In the genomic region with DNA sequence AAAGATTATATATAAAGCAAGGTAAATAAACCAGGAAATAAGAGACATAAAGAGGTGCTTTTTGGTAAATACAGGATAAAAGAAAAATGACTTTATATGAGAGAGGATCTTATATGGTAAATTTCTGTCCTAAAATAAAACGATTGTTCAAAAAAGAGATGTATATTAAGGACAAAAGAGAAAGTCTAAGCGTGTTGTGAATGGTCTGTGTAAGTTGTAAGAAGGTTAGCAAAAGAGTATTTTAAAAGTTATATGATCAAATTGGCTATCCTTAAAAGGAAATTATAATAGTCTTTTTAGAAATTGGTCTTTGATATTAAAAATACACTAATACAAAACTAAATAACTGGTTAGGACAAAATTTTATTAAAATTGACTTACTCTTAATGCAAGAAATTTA, we compare ENCODE assay signal across 35 cellular contexts. TPM values are rescaled to one million over a fixed set of nuclear protein-coding genes. Genes with fewer than 3 reads are reported as not detected.
DNase-seq lines count a peak whose midpoint lies in the region; ATAC-seq and TF ChIP-seq lines count a peak whose summit lies in the region.
"Had no signal": no experiment of that assay in that cellular context is flagged by ENCODE, and none has a peak within 500 bp of the region (broad histone marks: within the 10 kb centered on the region; RNA-seq: fewer than 3 reads in every experiment).

No MANE protein-coding gene starts in this region.

- intact Hi-C loops in right cardiac atrium (cut with DNase I) = no loop called here
- intact Hi-C loops in colonic mucosa (cut with DNase I) = no loop called here
- intact Hi-C loops in gastrocnemius medialis (cut with DNase I; ENCODE audit: low total_unique reads) = no loop called here

- no peaks in the 10 kb centered on the region for H3K4me1 ChIP-seq in right cardiac atrium (ENCODE audit: control insufficient read depth, insufficient read depth, low read length)
- H3K4me1 ChIP-seq in colonic mucosa = no peaks in the 10 kb centered on the region
- no peaks in the 10 kb centered on the region for H3K4me1 ChIP-seq in gastrocnemius medialis
- H3K4me1 ChIP-seq: left lung, right atrium auricular region, testis had no signal

- no peak for ATAC-seq in right cardiac atrium
- no peak for ATAC-seq in gastrocnemius medialis
- ATAC-seq: activated T-helper 17 cell treated with anti-CD3 and anti-CD28 coated beads, Interleukin-2, amount 50 U/mL, for 72 hours; left lung had no signal

- no peak overlapping the region for H3K4me3 ChIP-seq in NB4 (ENCODE audit: low read depth, low read length)
- H3K4me3 ChIP-seq in choroid plexus epithelial cell (ENCODE audit: low read depth, low read length) = no peak overlapping the region
- no peak overlapping the region for H3K4me3 ChIP-seq in right cardiac atrium (ENCODE audit: low read length)
- H3K4me3 ChIP-seq in colonic mucosa = no peak overlapping the region
- H3K4me3 ChIP-seq in gastrocnemius medialis = no peak overlapping the region
- H3K4me3 ChIP-seq: left lung, MG63, right atrium auricular region, smooth muscle cell, testis had no signal

- TF ChIP-seq POLR2A in NB4 (IDR thresholded peaks at IDR 0.05; ENCODE audit: extremely low read depth, insufficient read length) (no peak), gastrocnemius medialis (IDR thresholded peaks at IDR 0.05) (no peak)

- no peak for TF ChIP-seq CTCF in NB4 (IDR thresholded peaks at IDR 0.05; ENCODE audit: low read depth, low read length)
- TF ChIP-seq CTCF in choroid plexus epithelial cell (conservative IDR thresholded peaks at IDR 0.05; ENCODE audit: low read depth, low read length) = no peak
- TF ChIP-seq CTCF in colonic mucosa (IDR thresholded peaks at IDR 0.05) = no peak
- no peak for TF ChIP-seq CTCF in gastrocnemius medialis (IDR thresholded peaks at IDR 0.05 in 4 of 5, conservative IDR thresholded peaks at IDR 0.05 in 1 of 5)

- H3K27me3 ChIP-seq in right cardiac atrium (ENCODE audit: control insufficient read depth, insufficient read depth) = no peaks in the 10 kb centered on the region
- H3K27me3 ChIP-seq in colonic mucosa = no peaks in the 10 kb centered on the region
- no peaks in the 10 kb centered on the region for H3K27me3 ChIP-seq in gastrocnemius medialis
- H3K27me3 ChIP-seq: left lung, neutrophil, right atrium auricular region, testis had no signal

- DNase-seq in NCI-H82 (lab: John Stamatoyannopoulos, UW) (peak; percentile 23), NCI-H82 treated with DMSO at 0.1 percent for 48 hours (lab: John Stamatoyannopoulos, UW; ENCODE audit: unreplicated experiment) (no peak), NB4 (ENCODE audit: low read depth) (peak; percentile 15), choroid plexus epithelial cell (ENCODE audit: low read depth) (peak; percentile 3), right cardiac atrium (no peak), colonic mucosa (no peak), gastrocnemius medialis (no peak), GDM1 (lab: John Stamatoyannopoulos, UW) (no peak)
- DNase-seq: activated CD4-positive, alpha-beta memory T cell treated with anti-CD3 and anti-CD28 coated beads, Interleukin-2, amount 10 ng/mL, durations not matched to agents 7 days and 5 days; activated CD4-positive, alpha-beta T cell treated with anti-CD3 and anti-CD28 coated beads for 1 hour; activated CD8-positive, alpha-beta memory T cell treated with anti-CD3 and anti-CD28 coated beads, Interleukin-2, amount 50 U/mL, for 48 hours; activated naive CD4-positive, alpha-beta T cell treated with anti-CD3 and anti-CD28 coated beads, Interleukin-2, amount 50 U/mL, for 16 hours; AML-193; CD4-positive, CD25-positive, alpha-beta regulatory T cell; cerebellar nuclear complex; HCEC 1CT; IMR-90; left lung; MG63; NCI-H1930; NCI-H524 treated with DMSO at 0.1 percent for 48 hours; posterior cingulate gyrus; SIG-M5; stimulated activated CD4-positive, alpha-beta T cell treated with anti-CD3 and anti-CD28 coated beads, Interleukin-1b, Interleukin-23, amount 100 ng/mL, for 48 hours; testis had no signal

- no peak overlapping the region for H3K27ac ChIP-seq in right cardiac atrium (ENCODE audit: low read length)
- H3K27ac ChIP-seq in colonic mucosa = no peak overlapping the region
- no peak overlapping the region for H3K27ac ChIP-seq in gastrocnemius medialis
- H3K27ac ChIP-seq: left lung, neutrophil, right atrium auricular region, testis had no signal

- 49% methylated on average over 2 of the region's 2 CpGs for WGBS in right cardiac atrium

- in situ Hi-C loops in gastrocnemius medialis (cut with MboI; ENCODE audit: low sequenced_read_pairs in 4 of 4) = no loop called here

- no peaks in the 10 kb centered on the region for H3K9me3 ChIP-seq in right cardiac atrium (ENCODE audit: control insufficient read depth, low read length)
- no peaks in the 10 kb centered on the region for H3K9me3 ChIP-seq in colonic mucosa
- no peaks in the 10 kb centered on the region for H3K9me3 ChIP-seq in gastrocnemius medialis
- H3K9me3 ChIP-seq: neutrophil, testis had no signal

- H3K9ac ChIP-seq in colonic mucosa (ENCODE audit: low read depth in 2 of 2, low read length in 2 of 2) = no peak overlapping the region

- no peaks in the 10 kb centered on the region for H3K36me3 ChIP-seq in colonic mucosa
- no peaks in the 10 kb centered on the region for H3K36me3 ChIP-seq in gastrocnemius medialis
- H3K36me3 ChIP-seq: left lung, MG63, neutrophil, right atrium auricular region had no signal

RNA-seq across cellular contexts. Expression of gene ACSM4, which starts 14.1 kb away (rescaled TPM):
- total RNA-seq in right cardiac atrium (not detected), colonic mucosa (not detected), gastrocnemius medialis (not detected)
- polyA plus RNA-seq in right cardiac atrium = not detected
- total RNA-seq: activated CD4-positive, alpha-beta memory T cell treated with anti-CD3 and anti-CD28 coated beads, Interleukin-2, amount 10 ng/mL, durations not matched to agents 7 days and 5 days; activated T-helper 17 cell treated with anti-CD3 and anti-CD28 coated beads, Interleukin-2, amount 50 U/mL, for 72 hours; CD4-positive, CD25-positive, alpha-beta regulatory T cell; endothelial cell of umbilical vein; fibroblast of lung; IMR-90; left lung; mesenteric fat pad; myocyte; right atrium auricular region; smooth muscle cell; T-helper 2 cell treated with Interferon-gamma antibody and Interleukin-4, amounts not matched to agents 100 ng/mL and 5 ng/mL, for 36 hours; urinary bladder had no signal
- polyA plus RNA-seq: CD4-positive, CD25-positive, alpha-beta regulatory T cell; endothelial cell of umbilical vein; fibroblast of lung; IMR-90; smooth muscle cell; urinary bladder had no signal

Comparison
In these comparisons a context has a peak if more than half of its experiments do, and no peak if none do; other contexts are left out.
1. DNase-seq: peak in NCI-H82 (single experiment), NB4 (single experiment) and choroid plexus epithelial cell (single experiment); none in NCI-H82 treated with DMSO at 0.1 percent for 48 hours (single experiment), right cardiac atrium (0 of 3), colonic mucosa (single experiment), gastrocnemius medialis (0 of 2) and GDM1 (single experiment).